29 cellular contexts compared by ENCODE assay signal in the genomic region with DNA sequence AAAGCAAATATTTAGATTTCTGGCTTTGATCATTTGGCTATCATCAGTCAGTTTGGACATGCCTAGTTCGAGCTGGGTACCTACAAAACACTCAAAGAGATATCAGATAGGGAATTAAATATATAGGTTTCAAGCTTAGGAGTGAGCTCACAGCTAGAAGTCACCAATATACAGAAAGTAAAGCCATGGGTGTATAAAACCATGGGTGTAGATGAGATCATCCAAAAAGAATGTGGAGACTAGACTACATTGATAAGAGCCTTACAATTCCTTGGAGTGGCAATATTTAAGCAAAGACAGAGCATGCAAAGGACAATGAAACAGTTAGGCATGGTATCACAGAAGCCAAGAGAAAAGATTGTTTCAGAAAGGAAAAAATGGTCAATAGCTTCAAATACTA. TPM values are rescaled to one million over a fixed set of nuclear protein-coding genes. Genes with fewer than 3 reads are reported as not detected.
DNase-seq lines count a peak whose midpoint lies in the region; ATAC-seq, FAIRE-seq and TF ChIP-seq lines count a peak whose summit lies in the region.
"Had no signal": no experiment of that assay in that cellular context is flagged by ENCODE, and none has a peak within 500 bp of the region (broad histone marks: within the 10 kb centered on the region; RNA-seq: fewer than 3 reads in every experiment).

No MANE protein-coding gene starts in this region.

- H3K27me3 Mint-ChIP-seq in MCF 10A (ENCODE audit: insufficient read depth, unreplicated experiment): no peaks in the 10 kb centered on the region
- H3K27me3 Mint-ChIP-seq in astrocyte (ENCODE audit: low read depth, unreplicated experiment): no peaks in the 10 kb centered on the region
- peaks cover 21% of the 10 kb centered on the region for H3K27me3 Mint-ChIP-seq in stimulated activated memory B cell treated with anti-CD40 and anti-IgM and Interleukin-4, amounts not matched to agents 10 μg/mL and 1 μg/mL and 100 μg/mL, for 72 hours
- H3K27me3 Mint-ChIP-seq in activated CD8-positive, alpha-beta memory T cell treated with anti-CD3 and anti-CD28 coated beads, Interleukin-2, amount 10 ng/mL, durations not matched to agents 7 days and 5 days: peaks cover 26% of the 10 kb centered on the region

- no peak overlapping the region for H3K4me3 Mint-ChIP-seq in MCF 10A (ENCODE audit: unreplicated experiment)
- H3K4me3 Mint-ChIP-seq in astrocyte (ENCODE audit: unreplicated experiment): no peak overlapping the region
- H3K4me3 Mint-ChIP-seq in stimulated activated memory B cell treated with anti-CD40 and anti-IgM and Interleukin-4, amounts not matched to agents 10 μg/mL and 1 μg/mL and 100 μg/mL, for 72 hours: no peak overlapping the region
- no peak overlapping the region for H3K4me3 Mint-ChIP-seq in activated CD8-positive, alpha-beta memory T cell treated with anti-CD3 and anti-CD28 coated beads, Interleukin-2, amount 10 ng/mL, durations not matched to agents 7 days and 5 days
- H3K4me3 Mint-ChIP-seq: activated CD4-positive, alpha-beta T cell treated with anti-CD3 and anti-CD28 coated beads for 36 hours; CD4-positive, alpha-beta memory T cell; immature natural killer cell; natural killer cell treated with Interleukin-12 subunit alpha and Interleukin-12 subunit beta and Interleukin-15 and Interleukin-18, amount 100 ng/mL, for 72 hours; T-helper 1 cell treated with Interleukin-12 subunit alpha and Interleukin-12 subunit beta and Interleukin-4 antibody, amounts not matched to agents 30 μg/mL and 1 μg/mL, for 36 hours had no signal

- H3K9me3 ChIP-seq in mammary epithelial cell (replicated peaks; ENCODE audit: insufficient read depth, low read length) (no peaks in the 10 kb centered on the region), astrocyte (ENCODE audit: insufficient read depth, low read depth, low read length) (no peaks in the 10 kb centered on the region), smooth muscle cell (replicated peaks; ENCODE audit: low read depth) (no peaks in the 10 kb centered on the region)
- H3K9me3 ChIP-seq: body of pancreas, left ventricle myocardium inferior, MG63, Peyer's patch, transverse colon had no signal

- H3K79me2 ChIP-seq in mammary epithelial cell (ENCODE audit: insufficient read depth, low read length) (no peaks in the 10 kb centered on the region), astrocyte (ENCODE audit: insufficient read depth, low read length) (no peaks in the 10 kb centered on the region), smooth muscle cell (ENCODE audit: low read depth) (no peaks in the 10 kb centered on the region)

- WGBS in mammary epithelial cell (ENCODE audit: low coverage, missing lambda C conversion rate): 29% methylated on average over 1 of the region's 1 CpG
- WGBS in smooth muscle cell (ENCODE audit: low lambda C conversion rate): 65% methylated on average over 1 of the region's 1 CpG

- H3K4me1 Mint-ChIP-seq in MCF 10A (ENCODE audit: insufficient read depth, unreplicated experiment): peaks cover 19% of the 10 kb centered on the region
- H3K4me1 Mint-ChIP-seq in astrocyte (ENCODE audit: low read depth, unreplicated experiment): peaks cover 26% of the 10 kb centered on the region
- peaks cover 9% of the 10 kb centered on the region for H3K4me1 Mint-ChIP-seq in stimulated activated memory B cell treated with anti-CD40 and anti-IgM and Interleukin-4, amounts not matched to agents 10 μg/mL and 1 μg/mL and 100 μg/mL, for 72 hours
- no peaks in the 10 kb centered on the region for H3K4me1 Mint-ChIP-seq in activated CD8-positive, alpha-beta memory T cell treated with anti-CD3 and anti-CD28 coated beads, Interleukin-2, amount 10 ng/mL, durations not matched to agents 7 days and 5 days
- H3K4me1 Mint-ChIP-seq: activated CD4-positive, alpha-beta T cell treated with anti-CD3 and anti-CD28 coated beads for 36 hours; CD4-positive, alpha-beta memory T cell; immature natural killer cell had no signal

- H3K36me3 ChIP-seq in mammary epithelial cell (ENCODE audit: insufficient read depth, low read length) (no peaks in the 10 kb centered on the region), astrocyte (ENCODE audit: insufficient read depth, low read length) (no peaks in the 10 kb centered on the region), smooth muscle cell (ENCODE audit: low read depth) (no peaks in the 10 kb centered on the region)
- H3K36me3 ChIP-seq: left ventricle myocardium inferior, Peyer's patch, transverse colon had no signal

- intact Hi-C loops in mammary epithelial cell (cut with micrococcal nuclease) (no loop called here), MCF 10A (cut with micrococcal nuclease) (no loop called here)

- BruUV-seq in mammary epithelial cell (replicated peaks; lab: Mats Ljungman, UMichigan): no TSS peak
- BruUV-seq in MCF 10A (replicated peaks; lab: Mats Ljungman, UMichigan): no TSS peak

- H3K36me3 Mint-ChIP-seq in MCF 10A (ENCODE audit: insufficient read depth, unreplicated experiment): no peaks in the 10 kb centered on the region
- no peaks in the 10 kb centered on the region for H3K36me3 Mint-ChIP-seq in astrocyte (ENCODE audit: low read depth, unreplicated experiment)
- H3K36me3 Mint-ChIP-seq in stimulated activated memory B cell treated with anti-CD40 and anti-IgM and Interleukin-4, amounts not matched to agents 10 μg/mL and 1 μg/mL and 100 μg/mL, for 72 hours: no peaks in the 10 kb centered on the region
- peaks cover 2% of the 10 kb centered on the region for H3K36me3 Mint-ChIP-seq in activated CD8-positive, alpha-beta memory T cell treated with anti-CD3 and anti-CD28 coated beads, Interleukin-2, amount 10 ng/mL, durations not matched to agents 7 days and 5 days
- H3K36me3 Mint-ChIP-seq: CD4-positive, alpha-beta memory T cell; immature natural killer cell; natural killer cell treated with Interleukin-12 subunit alpha and Interleukin-12 subunit beta and Interleukin-15 and Interleukin-18, amount 100 ng/mL, for 72 hours had no signal

- CTCF ChIA-PET in mammary epithelial cell (lab: Charles Lee; ENCODE audit: low non-redundant PET): no interaction called here
- CTCF ChIA-PET in MCF 10A (lab: Yijun Ruan, JAX): interaction anchor here (0.6 to 3.6 kb wide), 4 partner anchors 36 to 130 kb away, joined by 3 to 14 read pairs (median 3); no protein-coding TSS in a partner anchor
- CTCF ChIA-PET in activated CD8-positive, alpha-beta memory T cell treated with anti-CD3 and anti-CD28 coated beads, Interleukin-2, amount 10 ng/mL, durations not matched to agents 7 days and 5 days (lab: Charles Lee): interaction anchor here (1.4 kb wide), 1 partner anchor 36 kb away, joined by 4 read pairs; no protein-coding TSS in a partner anchor

- H2AFZ ChIP-seq in mammary epithelial cell (ENCODE audit: low read depth, low read length) (no peak overlapping the region), astrocyte (ENCODE audit: low read depth, low read length) (no peak overlapping the region), smooth muscle cell (ENCODE audit: low read depth) (no peak overlapping the region)

- H3K9ac ChIP-seq in mammary epithelial cell (ENCODE audit: insufficient read depth, low read length) (no peak overlapping the region), astrocyte (ENCODE audit: low read length) (no peak overlapping the region), smooth muscle cell (ENCODE audit: low read depth) (no peak overlapping the region)

- FAIRE-seq in astrocyte (lab: Jason Lieb, UNC): peak; percentile 80
- FAIRE-seq: H1 had no signal

- H3F3A ChIP-seq in smooth muscle cell (ENCODE audit: low read depth): peaks cover 7% of the 10 kb centered on the region

- H3K4me2 ChIP-seq in mammary epithelial cell (ENCODE audit: insufficient read depth, low read depth, low read length) (no peak overlapping the region), astrocyte (ENCODE audit: low read length) (peak overlapping the region; percentile 31), smooth muscle cell (peak overlapping the region; percentile 6)

- H3K27ac ChIP-seq in mammary epithelial cell (ENCODE audit: insufficient read depth, low read depth, low read length) (no peak overlapping the region), astrocyte (ENCODE audit: low read depth, low read length) (peak overlapping the region; percentile 15), foreskin keratinocyte (peak overlapping the region; percentile 96), smooth muscle cell (ENCODE audit: low read depth) (no peak overlapping the region)
- H3K27ac ChIP-seq: left ventricle myocardium inferior, Peyer's patch, transverse colon had no signal

- TF ChIP-seq CTCF in mammary epithelial cell (conservative IDR thresholded peaks at IDR 0.05 in 1 of 2, IDR thresholded peaks at IDR 0.05 in 1 of 2; ENCODE audit: extremely low read depth in 1 of 2, insufficient read depth in 1 of 2, low read depth in 1 of 2, low read length in 2 of 2): no peak
- TF ChIP-seq CTCF in MCF 10A (IDR thresholded peaks at IDR 0.05; ENCODE audit: unreplicated experiment): no peak
- TF ChIP-seq CTCF in astrocyte (IDR thresholded peaks at IDR 0.05; ENCODE audit: insufficient read depth, low read depth, low read length): no peak
- TF ChIP-seq CTCF in foreskin keratinocyte (conservative IDR thresholded peaks at IDR 0.05): no peak
- no peak for TF ChIP-seq CTCF in smooth muscle cell (IDR thresholded peaks at IDR 0.05; ENCODE audit: borderline replicate concordance, insufficient read depth, poor library complexity, severe bottlenecking)

- H3K27ac Mint-ChIP-seq in MCF 10A (ENCODE audit: low read depth, unreplicated experiment) (no peak overlapping the region), astrocyte (ENCODE audit: unreplicated experiment) (peak overlapping the region; percentile 86)
- no peak overlapping the region for H3K27ac Mint-ChIP-seq in stimulated activated memory B cell treated with anti-CD40 and anti-IgM and Interleukin-4, amounts not matched to agents 10 μg/mL and 1 μg/mL and 100 μg/mL, for 72 hours
- no peak overlapping the region for H3K27ac Mint-ChIP-seq in activated CD8-positive, alpha-beta memory T cell treated with anti-CD3 and anti-CD28 coated beads, Interleukin-2, amount 10 ng/mL, durations not matched to agents 7 days and 5 days
- H3K27ac Mint-ChIP-seq: activated CD4-positive, alpha-beta T cell treated with anti-CD3 and anti-CD28 coated beads for 36 hours; CD4-positive, alpha-beta memory T cell; immature natural killer cell; natural killer cell treated with Interleukin-12 subunit alpha and Interleukin-12 subunit beta and Interleukin-15 and Interleukin-18, amount 100 ng/mL, for 72 hours; T-helper 1 cell treated with Interleukin-12 subunit alpha and Interleukin-12 subunit beta and Interleukin-4 antibody, amounts not matched to agents 30 μg/mL and 1 μg/mL, for 36 hours had no signal

- dilution Hi-C loops in mammary epithelial cell (cut with HindIII; ENCODE audit: low sequenced_read_pairs): no loop called here

- peak; percentile 24 for ATAC-seq in foreskin keratinocyte
- no peak for ATAC-seq in stimulated activated memory B cell treated with anti-CD40 and anti-IgM and Interleukin-4, amounts not matched to agents 10 μg/mL and 1 μg/mL and 100 μg/mL, for 72 hours
- no peak for ATAC-seq in activated CD8-positive, alpha-beta memory T cell treated with anti-CD3 and anti-CD28 coated beads, Interleukin-2, amount 10 ng/mL, durations not matched to agents 7 days and 5 days
- ATAC-seq: activated CD4-positive, alpha-beta T cell treated with anti-CD3 and anti-CD28 coated beads for 36 hours; natural killer cell treated with Interleukin-12 subunit alpha and Interleukin-12 subunit beta and Interleukin-15 and Interleukin-18, amount 100 ng/mL, for 72 hours had no signal

- H4K20me1 ChIP-seq in mammary epithelial cell (ENCODE audit: insufficient read depth, low read length) (no peaks in the 10 kb centered on the region), astrocyte (ENCODE audit: insufficient read depth, low read length) (no peaks in the 10 kb centered on the region), smooth muscle cell (ENCODE audit: low read depth) (no peaks in the 10 kb centered on the region)

- H3K27me3 ChIP-seq in mammary epithelial cell (ENCODE audit: insufficient read depth, low read length): no peaks in the 10 kb centered on the region
- no peaks in the 10 kb centered on the region for H3K27me3 ChIP-seq in astrocyte (ENCODE audit: insufficient read depth, low read length)
- no peaks in the 10 kb centered on the region for H3K27me3 ChIP-seq in foreskin keratinocyte
- H3K27me3 ChIP-seq in smooth muscle cell (ENCODE audit: low read depth): no peaks in the 10 kb centered on the region
- H3K27me3 ChIP-seq: body of pancreas, MG63, Peyer's patch had no signal

- no peaks in the 10 kb centered on the region for H3K9me3 Mint-ChIP-seq in MCF 10A (ENCODE audit: unreplicated experiment)
- no peaks in the 10 kb centered on the region for H3K9me3 Mint-ChIP-seq in astrocyte (ENCODE audit: unreplicated experiment)
- no peaks in the 10 kb centered on the region for H3K9me3 Mint-ChIP-seq in stimulated activated memory B cell treated with anti-CD40 and anti-IgM and Interleukin-4, amounts not matched to agents 10 μg/mL and 1 μg/mL and 100 μg/mL, for 72 hours
- H3K9me3 Mint-ChIP-seq in activated CD8-positive, alpha-beta memory T cell treated with anti-CD3 and anti-CD28 coated beads, Interleukin-2, amount 10 ng/mL, durations not matched to agents 7 days and 5 days (ENCODE audit: low read depth): no peaks in the 10 kb centered on the region
- H3K9me3 Mint-ChIP-seq: CD4-positive, alpha-beta memory T cell; natural killer cell treated with Interleukin-12 subunit alpha and Interleukin-12 subunit beta and Interleukin-15 and Interleukin-18, amount 100 ng/mL, for 72 hours; T-helper 1 cell treated with Interleukin-12 subunit alpha and Interleukin-12 subunit beta and Interleukin-4 antibody, amounts not matched to agents 30 μg/mL and 1 μg/mL, for 36 hours had no signal

- POLR2A ChIA-PET in MCF 10A (lab: Yijun Ruan, JAX): interaction anchor here (0.6 to 1.2 kb wide), 2 partner anchors 8 to 62 kb away, joined by 3 read pairs; no protein-coding TSS in a partner anchor

- H3K4me1 ChIP-seq in mammary epithelial cell (ENCODE audit: insufficient read depth, low read length): peaks cover 21% of the 10 kb centered on the region
- H3K4me1 ChIP-seq in astrocyte (ENCODE audit: insufficient read depth, low read length): peaks cover 20% of the 10 kb centered on the region
- H3K4me1 ChIP-seq in foreskin keratinocyte: peaks cover 40% of the 10 kb centered on the region
- H3K4me1 ChIP-seq in smooth muscle cell (ENCODE audit: low read depth): no peaks in the 10 kb centered on the region
- H3K4me1 ChIP-seq: left ventricle myocardium inferior, Peyer's patch, transverse colon had no signal

- H3K4me3 ChIP-seq in mammary epithelial cell (replicated peaks in 1 of 3; ENCODE audit: insufficient read depth in 1 of 3, low read depth in 2 of 3, low read length in 3 of 3) (no peak overlapping the region), astrocyte (ENCODE audit: insufficient read depth, low read depth, low read length) (no peak overlapping the region), smooth muscle cell (no peak overlapping the region)
- H3K4me3 ChIP-seq: body of pancreas, left ventricle myocardium inferior, MG63, Peyer's patch, transverse colon had no signal

- in situ Hi-C loops in mammary epithelial cell (cut with MboI; ENCODE audit: low sequenced_read_pairs in 2 of 2): no loop called here

- DNase-seq in mammary epithelial cell: peak; percentile 33
- no peak for DNase-seq in MCF 10A (ENCODE audit: unreplicated experiment)
- peak; percentile 68 for DNase-seq in astrocyte (ENCODE audit: low read depth)
- peak in 1 of 2 donors; percentile 75 for DNase-seq in foreskin keratinocyte
- DNase-seq in smooth muscle cell (lab: John Stamatoyannopoulos, UW; ENCODE audit: unreplicated experiment): no peak
- no peak for DNase-seq in NCI-H146 treated with DMSO at 0.1 percent for 48 hours (lab: John Stamatoyannopoulos, UW; ENCODE audit: unreplicated experiment)
- DNase-seq in activated CD8-positive, alpha-beta memory T cell treated with anti-CD3 and anti-CD28 coated beads, Interleukin-2, amount 10 ng/mL, durations not matched to agents 7 days and 5 days: no peak
- DNase-seq: 8988T; activated CD4-positive, alpha-beta T cell treated with anti-CD3 and anti-CD28 coated beads for 36 hours; activated T-cell treated with anti-CD3 and anti-CD28 coated beads, Interleukin-2, amount 50 U/mL, for 48 hours; AML-193; body of pancreas; CD4-positive, alpha-beta memory T cell; effector CD4-positive, alpha-beta T cell; foreskin melanocyte; immature natural killer cell; left ventricle myocardium inferior; MG63; NCI-H1105 treated with DMSO at 0.1 percent for 48 hours; NCI-H2029 treated with DMSO at 0.1 percent for 48 hours; NCI-H69; Peyer's patch; retina; stimulated activated CD4-positive, alpha-beta T cell treated with anti-CD3 and anti-CD28 coated beads, Interleukin-2, amount 100 ng/mL, for 24 hours; transverse colon had no signal

RNA-seq across cellular contexts. Expression of a gene that starts 7.2 kb away (rescaled TPM):
- total RNA-seq in mammary epithelial cell: 10 to 100 TPM; 15.2 to 51.7 TPM
- 25.5 TPM for polyA plus RNA-seq in mammary epithelial cell
- polyA minus RNA-seq in mammary epithelial cell: 39.3 TPM
- 34.1 and 42.7 TPM in 2 replicates for total RNA-seq in MCF 10A (2022)
- total RNA-seq in astrocyte: 68.6 and 70.2 TPM in 2 replicates
- total RNA-seq in foreskin keratinocyte: 66.7 and 79.3 TPM in 2 replicates
- polyA plus RNA-seq in foreskin keratinocyte: 54.8 and 62.8 TPM in 2 replicates
- total RNA-seq in smooth muscle cell: 19.5 TPM in 2 replicates
- 42.8 and 59.8 TPM in 2 replicates for polyA plus RNA-seq in smooth muscle cell
- 10 to 100 TPM; 22.3 to 32.9 TPM for total RNA-seq in activated CD8-positive, alpha-beta memory T cell treated with anti-CD3 and anti-CD28 coated beads, Interleukin-2, amount 10 ng/mL, durations not matched to agents 7 days and 5 days

RNA-seq across cellular contexts. Expression of a gene that starts 49.9 kb away (rescaled TPM):
- total RNA-seq in mammary epithelial cell (10 to 100 TPM; 22.7 to 23.1 TPM), MCF 10A (2022) (34.7 and 37.6 TPM in 2 replicates), astrocyte (24.7 and 27.8 TPM in 2 replicates), foreskin keratinocyte (24.0 and 24.8 TPM in 2 replicates), smooth muscle cell (19.6 and 28.3 TPM in 2 replicates)
- polyA plus RNA-seq in mammary epithelial cell (19.6 TPM), foreskin keratinocyte (22.3 and 24.4 TPM in 2 replicates), smooth muscle cell (29.1 and 32.5 TPM in 2 replicates)
- not detected for polyA minus RNA-seq in mammary epithelial cell
- total RNA-seq in activated CD8-positive, alpha-beta memory T cell treated with anti-CD3 and anti-CD28 coated beads, Interleukin-2, amount 10 ng/mL, durations not matched to agents 7 days and 5 days: 10 to 100 TPM in 1 of 2 experiments, 1 to 10 TPM in 1; 10.0 to 10.5 TPM

Comparison
In these comparisons a context has a peak if more than half of its experiments do, and no peak if none do; other contexts are left out.
1. DNase-seq: peak in mammary epithelial cell (single experiment) and astrocyte (single experiment); none in MCF 10A (single experiment), smooth muscle cell (single experiment), NCI-H146 treated with DMSO at 0.1 percent for 48 hours (single experiment) and activated CD8-positive, alpha-beta memory T cell treated with anti-CD3 and anti-CD28 coated beads, Interleukin-2, amount 10 ng/mL, durations not matched to agents 7 days and 5 days (single experiment).
2. H3K27ac ChIP-seq: peak in astrocyte (single experiment) and foreskin keratinocyte (single experiment); none in mammary epithelial cell (single experiment) and smooth muscle cell (single experiment).